ENCODE assay signal across 8 cellular contexts in the genomic region with DNA sequence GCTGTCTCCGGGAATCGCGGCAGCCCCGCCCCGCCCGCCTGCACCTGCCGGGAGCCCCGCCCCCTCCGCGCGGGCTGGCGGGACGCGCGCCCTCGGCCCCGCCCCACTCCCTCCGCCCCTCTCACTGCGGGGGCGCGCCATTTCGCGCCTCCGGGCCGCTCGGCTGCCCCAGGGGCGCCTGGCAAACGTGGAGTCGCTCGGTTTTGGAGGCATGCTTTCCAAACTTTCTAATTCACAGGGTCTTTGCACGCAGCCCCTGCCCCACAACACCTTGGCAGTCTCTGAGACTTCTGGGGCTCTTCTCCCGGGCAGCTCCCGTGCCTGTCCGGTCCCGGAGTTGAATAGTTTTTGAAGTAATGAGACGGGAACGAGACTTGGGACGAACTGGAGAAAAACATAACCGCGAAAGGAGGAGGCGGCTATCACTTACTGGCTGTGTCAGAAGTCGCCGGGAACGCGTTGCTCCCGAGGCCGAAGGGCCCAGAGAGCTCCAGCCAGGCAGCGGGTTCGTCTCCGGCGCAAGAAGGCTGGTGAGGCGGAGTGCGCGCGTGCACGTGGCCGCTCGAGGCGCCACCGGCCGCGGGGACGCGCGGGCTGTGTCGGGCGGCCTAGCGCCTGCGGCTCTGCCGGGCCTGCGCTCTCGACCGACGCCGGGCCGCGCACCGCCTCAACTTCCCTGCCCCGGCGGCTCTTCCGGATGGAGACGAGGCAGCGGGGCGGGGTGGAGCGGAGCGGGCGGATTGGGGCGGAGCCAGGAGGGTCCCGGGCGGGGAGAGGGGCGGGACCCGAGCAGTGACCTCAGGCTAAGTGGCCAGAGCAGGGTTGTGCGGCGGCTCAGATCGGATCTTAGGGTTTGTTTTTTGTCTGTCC. TPM values are rescaled to one million over a fixed set of nuclear protein-coding genes. Genes with fewer than 3 reads are reported as not detected.
A peak's percentile ranks its signal among the peaks of the same experiment; 100 is the strongest.
DNase-seq lines count a peak whose midpoint lies in the region; ATAC-seq and TF ChIP-seq lines count a peak whose summit lies in the region.

A gene (minus strand): TSS at position 699 of the 870 bp plus-strand sequence. CDS start 3,436 bp downstream, outside the sequence.

- H3K9me3 ChIP-seq in DOHH2 (ENCODE audit: control insufficient read depth, insufficient read depth, low read length): peaks cover 2% of the 10 kb centered on the region; the same call in 1 of the 2 replicates
- no peaks in the 10 kb centered on the region for H3K9me3 ChIP-seq in fibroblast of lung (ENCODE audit: control insufficient read depth, insufficient read depth, low read depth, low read length)
- no peaks in the 10 kb centered on the region for H3K9me3 ChIP-seq in naive thymus-derived CD4-positive, alpha-beta T cell (ENCODE audit: control insufficient read depth in 2 of 3, low read length in 3 of 3)

- peak; percentile 83 for DNase-seq in RPMI7951 (ENCODE audit: low read depth)
- peak; percentile 86 for DNase-seq in activated T-helper 1 cell treated with anti-CD3 and anti-CD28 coated beads, Interleukin-12 subunit alpha, Interleukin-12 subunit beta, Interleukin-2, Interleukin-4 antibody, amounts not matched to agents 30 ng/mL and 10 ng/mL and 1 ng/mL, durations not matched to agents 14 hours and 24 hours and 36 hours (ENCODE audit: low spot score)
- peak; percentile 84 to 85 for DNase-seq in fibroblast of lung (ENCODE audit: low read depth in 2 of 2)
- DNase-seq in naive thymus-derived CD4-positive, alpha-beta T cell: peak; percentile 77 to 93 (median 86)
- peak; percentile 88 for DNase-seq in stimulated activated naive B cell treated with anti-CD40 and anti-IgM and Interleukin-4, amounts not matched to agents 10 μg/mL and 1 μg/mL and 100 μg/mL, for 72 hours

- H3K9ac ChIP-seq in KMS-11 (peak within 1 kb of the TSS; percentile 94), fibroblast of lung (ENCODE audit: insufficient read depth, low read length) (peak within 1 kb of the TSS; percentile 68)

- TF ChIP-seq CTCF in DOHH2 (IDR thresholded peaks at IDR 0.05; ENCODE audit: low read depth, low read length, poor library complexity, severe bottlenecking): no peak
- TF ChIP-seq CTCF in KMS-11 (conservative IDR thresholded peaks at IDR 0.05; ENCODE audit: low read depth, low read length): no peak
- no peak for TF ChIP-seq CTCF in fibroblast of lung (conservative IDR thresholded peaks at IDR 0.05 in 1 of 2, IDR thresholded peaks at IDR 0.05 in 1 of 2; ENCODE audit: low read depth in 1 of 2, low read length in 2 of 2)

- H3K36me3 ChIP-seq in DOHH2 (ENCODE audit: control insufficient read depth, low read length): peaks cover 19% of the 10 kb centered on the region
- no peaks in the 10 kb centered on the region for H3K36me3 ChIP-seq in KMS-11 (ENCODE audit: insufficient read depth)
- no peaks in the 10 kb centered on the region for H3K36me3 ChIP-seq in fibroblast of lung (ENCODE audit: control insufficient read depth, insufficient read depth, low read length)
- peaks cover 0 to 10% (median 0%) of the 10 kb centered on the region in 3 experiments for H3K36me3 ChIP-seq in naive thymus-derived CD4-positive, alpha-beta T cell (ENCODE audit: control insufficient read depth in 2 of 3, insufficient read depth in 3 of 3, low read length in 3 of 3)

- peaks cover 10% of the 10 kb centered on the region for H3K36me3 Mint-ChIP-seq in activated T-helper 1 cell treated with anti-CD3 and anti-CD28 coated beads, Interleukin-12 subunit alpha, Interleukin-12 subunit beta, Interleukin-2, Interleukin-4 antibody, amounts not matched to agents 30 ng/mL and 10 ng/mL and 1 ng/mL, durations not matched to agents 14 hours and 24 hours and 36 hours (ENCODE audit: low read depth)
- peaks cover 0 to 39% (median 34%) of the 10 kb centered on the region in 5 donors for H3K36me3 Mint-ChIP-seq in naive thymus-derived CD4-positive, alpha-beta T cell
- H3K36me3 Mint-ChIP-seq in stimulated activated naive B cell treated with anti-CD40 and anti-IgM and Interleukin-4, amounts not matched to agents 10 μg/mL and 1 μg/mL and 100 μg/mL, for 72 hours: peaks cover 24 to 37% of the 10 kb centered on the region in 2 donors

- H3K4me3 ChIP-seq in DOHH2 (ENCODE audit: low read length): peak within 1 kb of the TSS; percentile 88
- no peak within 1 kb of the TSS for H3K4me3 ChIP-seq in KMS-11 (IDR thresholded peaks at IDR 0.05; ENCODE audit: insufficient read depth, low read depth, low read length)
- peak within 1 kb of the TSS; percentile 85 to 93 (median 88) for H3K4me3 ChIP-seq in fibroblast of lung (replicated peaks in 1 of 4; ENCODE audit: control extremely low read depth in 1 of 4, insufficient read depth in 1 of 4, low read depth in 3 of 4, low read length in 4 of 4)
- peak within 1 kb of the TSS; percentile 98 for H3K4me3 ChIP-seq in naive thymus-derived CD4-positive, alpha-beta T cell (ENCODE audit: low read length)

- peaks cover 40% of the 10 kb centered on the region for H3K4me1 Mint-ChIP-seq in activated T-helper 1 cell treated with anti-CD3 and anti-CD28 coated beads, Interleukin-12 subunit alpha, Interleukin-12 subunit beta, Interleukin-2, Interleukin-4 antibody, amounts not matched to agents 30 ng/mL and 10 ng/mL and 1 ng/mL, durations not matched to agents 14 hours and 24 hours and 36 hours (ENCODE audit: low read depth)
- peaks cover 22 to 47% (median 41%) of the 10 kb centered on the region in 7 donors for H3K4me1 Mint-ChIP-seq in naive thymus-derived CD4-positive, alpha-beta T cell
- peaks cover 10 to 39% of the 10 kb centered on the region in 2 donors for H3K4me1 Mint-ChIP-seq in stimulated activated naive B cell treated with anti-CD40 and anti-IgM and Interleukin-4, amounts not matched to agents 10 μg/mL and 1 μg/mL and 100 μg/mL, for 72 hours

- H3K4me1 ChIP-seq in DOHH2 (ENCODE audit: control insufficient read depth, low read length) (peaks cover 21% of the 10 kb centered on the region), KMS-11 (ENCODE audit: low read depth, poor library complexity, severe bottlenecking) (peaks cover 8% of the 10 kb centered on the region), fibroblast of lung (ENCODE audit: control insufficient read depth, extremely low read depth, insufficient read depth, low read length) (no peaks in the 10 kb centered on the region)
- H3K4me1 ChIP-seq in naive thymus-derived CD4-positive, alpha-beta T cell (ENCODE audit: control insufficient read depth in 2 of 2, insufficient read depth in 2 of 2, low read length in 2 of 2): peaks cover 4 to 8% of the 10 kb centered on the region in 2 donors

- POLR2A ChIA-PET in naive thymus-derived CD4-positive, alpha-beta T cell (lab: Charles Lee): interaction anchor here (0.6 to 3.3 kb wide), 10 partner anchors 40 to 414 kb away, joined by 3 to 55 read pairs (median 3); a partner anchor contains a TSS

- H3K4me3 Mint-ChIP-seq in activated T-helper 1 cell treated with anti-CD3 and anti-CD28 coated beads, Interleukin-12 subunit alpha, Interleukin-12 subunit beta, Interleukin-2, Interleukin-4 antibody, amounts not matched to agents 30 ng/mL and 10 ng/mL and 1 ng/mL, durations not matched to agents 14 hours and 24 hours and 36 hours: peak within 1 kb of the TSS; percentile 91
- H3K4me3 Mint-ChIP-seq in naive thymus-derived CD4-positive, alpha-beta T cell: peak within 1 kb of the TSS; percentile 86 to 96 (median 91)
- peak within 1 kb of the TSS; percentile 93 to 96 for H3K4me3 Mint-ChIP-seq in stimulated activated naive B cell treated with anti-CD40 and anti-IgM and Interleukin-4, amounts not matched to agents 10 μg/mL and 1 μg/mL and 100 μg/mL, for 72 hours

- no peaks in the 10 kb centered on the region for H3K9me3 Mint-ChIP-seq in activated T-helper 1 cell treated with anti-CD3 and anti-CD28 coated beads, Interleukin-12 subunit alpha, Interleukin-12 subunit beta, Interleukin-2, Interleukin-4 antibody, amounts not matched to agents 30 ng/mL and 10 ng/mL and 1 ng/mL, durations not matched to agents 14 hours and 24 hours and 36 hours
- peaks cover 0 to 9% (median 4%) of the 10 kb centered on the region in 11 donors for H3K9me3 Mint-ChIP-seq in naive thymus-derived CD4-positive, alpha-beta T cell
- H3K9me3 Mint-ChIP-seq in stimulated activated naive B cell treated with anti-CD40 and anti-IgM and Interleukin-4, amounts not matched to agents 10 μg/mL and 1 μg/mL and 100 μg/mL, for 72 hours: peaks cover 0 to 3% of the 10 kb centered on the region in 2 donors

- H3K27me3 ChIP-seq in DOHH2 (ENCODE audit: control insufficient read depth, low read length): no peaks in the 10 kb centered on the region
- no peaks in the 10 kb centered on the region for H3K27me3 ChIP-seq in KMS-11 (ENCODE audit: insufficient read depth, low read depth)
- no peaks in the 10 kb centered on the region for H3K27me3 ChIP-seq in fibroblast of lung (ENCODE audit: control insufficient read depth, insufficient read depth, low read length)
- H3K27me3 ChIP-seq in naive thymus-derived CD4-positive, alpha-beta T cell (ENCODE audit: control insufficient read depth in 2 of 2, insufficient read depth in 2 of 2, low read length in 2 of 2): no peaks in the 10 kb centered on the region

- peak within 1 kb of the TSS; percentile 93 for H3K27ac Mint-ChIP-seq in activated T-helper 1 cell treated with anti-CD3 and anti-CD28 coated beads, Interleukin-12 subunit alpha, Interleukin-12 subunit beta, Interleukin-2, Interleukin-4 antibody, amounts not matched to agents 30 ng/mL and 10 ng/mL and 1 ng/mL, durations not matched to agents 14 hours and 24 hours and 36 hours
- H3K27ac Mint-ChIP-seq in naive thymus-derived CD4-positive, alpha-beta T cell: peak within 1 kb of the TSS; percentile 86 to 95 (median 93)
- peak within 1 kb of the TSS; percentile 98 for H3K27ac Mint-ChIP-seq in stimulated activated naive B cell treated with anti-CD40 and anti-IgM and Interleukin-4, amounts not matched to agents 10 μg/mL and 1 μg/mL and 100 μg/mL, for 72 hours

- H3F3A ChIP-seq in DOHH2 (ENCODE audit: control insufficient read depth, insufficient read depth): 0 out of 2 replicates have a peak, but pooled peaks cover 7% of the 10 kb centered on the region

- H3K27me3 Mint-ChIP-seq in activated T-helper 1 cell treated with anti-CD3 and anti-CD28 coated beads, Interleukin-12 subunit alpha, Interleukin-12 subunit beta, Interleukin-2, Interleukin-4 antibody, amounts not matched to agents 30 ng/mL and 10 ng/mL and 1 ng/mL, durations not matched to agents 14 hours and 24 hours and 36 hours (ENCODE audit: insufficient read depth): no peaks in the 10 kb centered on the region
- H3K27me3 Mint-ChIP-seq in naive thymus-derived CD4-positive, alpha-beta T cell: no peaks in the 10 kb centered on the region
- no peaks in the 10 kb centered on the region for H3K27me3 Mint-ChIP-seq in stimulated activated naive B cell treated with anti-CD40 and anti-IgM and Interleukin-4, amounts not matched to agents 10 μg/mL and 1 μg/mL and 100 μg/mL, for 72 hours

- intact Hi-C loops in activated T-helper 1 cell treated with anti-CD3 and anti-CD28 coated beads, Interleukin-12 subunit alpha, Interleukin-12 subunit beta, Interleukin-2, Interleukin-4 antibody, amounts not matched to agents 30 ng/mL and 10 ng/mL and 1 ng/mL, durations not matched to agents 14 hours and 24 hours and 36 hours (cut with micrococcal nuclease): loop anchor here (1.0 to 10.0 kb wide), 8 partner anchors 40 to 1260 kb away; a partner anchor contains a TSS
- intact Hi-C loops in naive thymus-derived CD4-positive, alpha-beta T cell (cut with micrococcal nuclease): loop anchor here (1.0 to 10.0 kb wide), 13 partner anchors 40 to 1450 kb away; a partner anchor contains a TSS

- peak within 1 kb of the TSS; percentile 74 for H3K27ac ChIP-seq in DOHH2 (ENCODE audit: low read depth, low read length)
- H3K27ac ChIP-seq in KMS-11: peak within 1 kb of the TSS; percentile 90
- H3K27ac ChIP-seq in fibroblast of lung (ENCODE audit: insufficient read depth, low read length): peak within 1 kb of the TSS; percentile 86
- H3K27ac ChIP-seq in naive thymus-derived CD4-positive, alpha-beta T cell (ENCODE audit: low read depth, low read length): peak within 1 kb of the TSS; percentile 95

- CTCF ChIA-PET in naive thymus-derived CD4-positive, alpha-beta T cell (lab: Charles Lee): interaction anchor here (0.6 to 1.0 kb wide), 2 partner anchors 19 to 370 kb away, joined by 3 read pairs; no protein-coding TSS in a partner anchor

- peak within 1 kb of the TSS; percentile 81 for H3K4me2 ChIP-seq in DOHH2 (ENCODE audit: low read length)
- H3K4me2 ChIP-seq in KMS-11: peak within 1 kb of the TSS; percentile 92
- H3K4me2 ChIP-seq in fibroblast of lung (ENCODE audit: extremely low read depth, insufficient read depth, low read length): peak within 1 kb of the TSS; percentile 80

- H4K20me1 ChIP-seq in DOHH2 (ENCODE audit: control insufficient read depth, insufficient read depth, low read depth, low read length): 0 out of 2 replicates have a peak, but pooled peaks cover 3% of the 10 kb centered on the region
- H4K20me1 ChIP-seq in KMS-11 (ENCODE audit: insufficient read depth): no peaks in the 10 kb centered on the region
- no peaks in the 10 kb centered on the region for H4K20me1 ChIP-seq in fibroblast of lung (ENCODE audit: control insufficient read depth, extremely low read depth, insufficient read depth, low read length)

- H3K9me2 ChIP-seq in DOHH2 (replicated peaks; ENCODE audit: control insufficient read depth, low read length): no peaks in the 10 kb centered on the region

- peak; percentile 94 for ATAC-seq in GM21786 (IDR thresholded peaks at IDR 0.05; ENCODE audit: unreplicated experiment)
- peak; percentile 92 for ATAC-seq in naive thymus-derived CD4-positive, alpha-beta T cell
- ATAC-seq in stimulated activated naive B cell treated with anti-CD40 and anti-IgM and Interleukin-4, amounts not matched to agents 10 μg/mL and 1 μg/mL and 100 μg/mL, for 72 hours (replicated peaks): peak; percentile 97 to 98

- H2AFZ ChIP-seq in KMS-11 (ENCODE audit: low read depth) (peak within 1 kb of the TSS; percentile 94), fibroblast of lung (ENCODE audit: low read length) (peak within 1 kb of the TSS; percentile 98)

- H3K79me2 ChIP-seq in DOHH2 (ENCODE audit: control insufficient read depth, low read length) (peaks cover 37% of the 10 kb centered on the region), KMS-11 (ENCODE audit: insufficient read depth, low read depth) (no peaks in the 10 kb centered on the region), fibroblast of lung (ENCODE audit: control insufficient read depth, insufficient read depth, low read length) (no peaks in the 10 kb centered on the region)

RNA-seq across cellular contexts. Expression of the gene that starts here (rescaled TPM):
- total RNA-seq in RPMI7951 (2014; rRNA removed; shearing (Covaris generic)): 7.0 and 8.7 TPM in 2 replicates
- total RNA-seq in activated T-helper 1 cell treated with anti-CD3 and anti-CD28 coated beads, Interleukin-12 subunit alpha, Interleukin-12 subunit beta, Interleukin-2, Interleukin-4 antibody, amounts not matched to agents 30 ng/mL and 10 ng/mL and 1 ng/mL, durations not matched to agents 14 hours and 24 hours and 36 hours: 19.8 and 24.4 TPM in 2 replicates
- 9.6 and 12.3 TPM in 2 replicates for total RNA-seq in fibroblast of lung
- polyA plus RNA-seq in fibroblast of lung: 1.2 and 2.0 TPM in 2 replicates
- polyA plus RNA-seq in fibroblast of lung (2012): 4.1 and 5.7 TPM in 2 replicates
- 0.04 and 1.2 TPM in 2 replicates for polyA minus RNA-seq in fibroblast of lung (ENCODE audit: low replicate concordance)
- total RNA-seq in naive thymus-derived CD4-positive, alpha-beta T cell: 10 to 100 TPM; 21.8 to 33.7 (median 31.1) TPM
- 10 to 100 TPM; 12.1 to 16.0 TPM for polyA plus RNA-seq in naive thymus-derived CD4-positive, alpha-beta T cell
